28 cellular contexts compared by ENCODE assay signal in genomic region chr4:12389604-12390003, GRCh38.
"Had no signal": no experiment of that assay in that cellular context is flagged by ENCODE, and none has a peak within 500 bp of the region (broad histone marks: within the 10 kb centered on the region; RNA-seq: fewer than 3 reads in every experiment).

No MANE protein-coding gene starts in this region.

- H3K79me2 ChIP-seq: hepatocyte had no signal

- DNase-seq: head of caudate nucleus; islet precursor cell; mesendoderm; midbrain; mucosa of descending colon; naive thymus-derived CD4-positive, alpha-beta T cell; pancreas; posterior cingulate gyrus; retina; right lobe of liver; stimulated activated CD4-positive, alpha-beta T cell treated with anti-CD3 and anti-CD28 coated beads, Interleukin-1b, Interleukin-23, amount 100 ng/mL, for 48 hours; stimulated activated CD4-positive, alpha-beta T cell treated with anti-CD3 and anti-CD28 coated beads, Interleukin-2, amount 100 ng/mL, for 48 hours; stimulated activated CD4-positive, alpha-beta T cell treated with anti-CD3 and anti-CD28 coated beads, Interleukin-4, amount 100 ng/mL, for 4 hours; stimulated activated CD8-positive, alpha-beta memory T cell treated with anti-CD3 and anti-CD28 coated beads, Interleukin-4, amount 100 ng/mL, for 48 hours; stimulated activated naive CD4-positive, alpha-beta T cell treated with Interleukin-2 at 50 U/mL for 16 hours; stimulated activated naive CD8-positive, alpha-beta T cell treated with anti-CD3 and anti-CD28 coated beads, Interleukin-15, amount 100 ng/mL, for 72 hours; substantia nigra; testis; thyroid gland; transverse colon; upper lobe of right lung had no signal

- H3K9me3 ChIP-seq: mucosa of descending colon, pancreas, prostate gland, right lobe of liver, testis, thyroid gland, transverse colon, upper lobe of right lung had no signal

- ATAC-seq: left lobe of liver; mucosa of descending colon; naive thymus-derived CD4-positive, alpha-beta T cell; natural killer cell treated with Interleukin-12 subunit alpha and Interleukin-12 subunit beta and Interleukin-15 and Interleukin-18, amount 100 ng/mL, for 72 hours; pancreas; right lobe of liver; stimulated activated memory B cell treated with anti-CD40 and anti-IgM and Interleukin-4, amounts not matched to agents 10 μg/mL and 1 μg/mL and 100 μg/mL, for 72 hours; stimulated activated naive CD8-positive, alpha-beta T cell treated with anti-CD3 and anti-CD28 coated beads, Interleukin-15, amount 100 ng/mL, for 72 hours; upper lobe of right lung had no signal

- H3K4me1 ChIP-seq: pancreas, prostate gland, right lobe of liver, testis, thyroid gland, transverse colon, upper lobe of right lung had no signal

- H3K36me3 ChIP-seq: pancreas, prostate gland, right lobe of liver, thyroid gland, transverse colon, upper lobe of right lung had no signal

- H3K27ac ChIP-seq: hepatocyte, pancreas, prostate gland, right lobe of liver, testis, thyroid gland, transverse colon, upper lobe of right lung had no signal

- H3K4me3 ChIP-seq: hepatocyte, lung, mucosa of descending colon, pancreas, prostate gland, right lobe of liver, smooth muscle cell, testis, thyroid gland, transverse colon, upper lobe of right lung had no signal

- H3K4me2 ChIP-seq: hepatocyte, smooth muscle cell had no signal

- H3K27me3 Mint-ChIP-seq: naive thymus-derived CD4-positive, alpha-beta T cell; natural killer cell treated with Interleukin-12 subunit alpha and Interleukin-12 subunit beta and Interleukin-15 and Interleukin-18, amount 100 ng/mL, for 72 hours; stimulated activated memory B cell treated with anti-CD40 and anti-IgM and Interleukin-4, amounts not matched to agents 10 μg/mL and 1 μg/mL and 100 μg/mL, for 72 hours; stimulated activated naive CD8-positive, alpha-beta T cell treated with anti-CD3 and anti-CD28 coated beads, Interleukin-15, amount 100 ng/mL, for 72 hours had no signal

- H3K36me3 Mint-ChIP-seq: naive thymus-derived CD4-positive, alpha-beta T cell; natural killer cell treated with Interleukin-12 subunit alpha and Interleukin-12 subunit beta and Interleukin-15 and Interleukin-18, amount 100 ng/mL, for 72 hours; stimulated activated memory B cell treated with anti-CD40 and anti-IgM and Interleukin-4, amounts not matched to agents 10 μg/mL and 1 μg/mL and 100 μg/mL, for 72 hours had no signal

- H3K4me3 Mint-ChIP-seq: naive thymus-derived CD4-positive, alpha-beta T cell; natural killer cell treated with Interleukin-12 subunit alpha and Interleukin-12 subunit beta and Interleukin-15 and Interleukin-18, amount 100 ng/mL, for 72 hours; stimulated activated memory B cell treated with anti-CD40 and anti-IgM and Interleukin-4, amounts not matched to agents 10 μg/mL and 1 μg/mL and 100 μg/mL, for 72 hours; stimulated activated naive CD8-positive, alpha-beta T cell treated with anti-CD3 and anti-CD28 coated beads, Interleukin-15, amount 100 ng/mL, for 72 hours had no signal

- H3K4me1 Mint-ChIP-seq: naive thymus-derived CD4-positive, alpha-beta T cell; stimulated activated memory B cell treated with anti-CD40 and anti-IgM and Interleukin-4, amounts not matched to agents 10 μg/mL and 1 μg/mL and 100 μg/mL, for 72 hours; stimulated activated naive CD8-positive, alpha-beta T cell treated with anti-CD3 and anti-CD28 coated beads, Interleukin-15, amount 100 ng/mL, for 72 hours had no signal

- H3K27ac Mint-ChIP-seq: naive thymus-derived CD4-positive, alpha-beta T cell; natural killer cell treated with Interleukin-12 subunit alpha and Interleukin-12 subunit beta and Interleukin-15 and Interleukin-18, amount 100 ng/mL, for 72 hours; stimulated activated memory B cell treated with anti-CD40 and anti-IgM and Interleukin-4, amounts not matched to agents 10 μg/mL and 1 μg/mL and 100 μg/mL, for 72 hours; stimulated activated naive CD8-positive, alpha-beta T cell treated with anti-CD3 and anti-CD28 coated beads, Interleukin-15, amount 100 ng/mL, for 72 hours had no signal

- H2AFZ ChIP-seq: hepatocyte had no signal

- H3K27me3 ChIP-seq: hepatocyte, pancreas, right lobe of liver, testis, thyroid gland, transverse colon, upper lobe of right lung had no signal
